ENCODE assay signal across 13 cellular contexts in the genomic region with DNA sequence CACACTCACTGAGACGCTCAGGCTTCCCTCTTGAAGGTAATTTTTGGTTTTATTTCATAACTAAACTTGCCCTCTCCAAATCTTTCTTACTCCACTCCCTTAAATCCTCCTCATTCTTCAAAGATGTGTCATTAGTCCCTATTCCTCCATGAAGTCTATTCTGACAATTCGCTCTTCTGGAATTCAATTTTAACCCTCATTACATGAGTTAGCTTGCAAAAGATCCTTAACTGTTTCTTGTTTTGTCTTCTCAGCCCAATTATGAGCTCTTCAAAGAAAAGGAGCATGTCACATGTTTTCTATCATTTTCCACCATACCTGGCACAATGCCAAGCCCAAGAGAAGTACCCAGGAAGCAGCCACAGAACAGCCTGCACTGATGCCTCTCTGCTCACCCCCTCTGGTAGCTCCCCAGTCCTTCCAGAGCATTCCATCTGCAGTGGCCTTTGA. TPM values are rescaled to one million over a fixed set of nuclear protein-coding genes. Genes with fewer than 3 reads are reported as not detected.
DNase-seq lines count a peak whose midpoint lies in the region; ATAC-seq and TF ChIP-seq lines count a peak whose summit lies in the region.
"Had no signal": no experiment of that assay in that cellular context is flagged by ENCODE, and none has a peak within 500 bp of the region (broad histone marks: within the 10 kb centered on the region; RNA-seq: fewer than 3 reads in every experiment).

No MANE protein-coding gene starts in this region.

- H4K20me1 ChIP-seq in fibroblast of lung (ENCODE audit: control insufficient read depth, extremely low read depth, insufficient read depth, low read length) = no peaks in the 10 kb centered on the region

- H3K36me3 ChIP-seq in A673 (ENCODE audit: insufficient read depth, low read length, poor library complexity, severe bottlenecking) (no peaks in the 10 kb centered on the region), fibroblast of lung (ENCODE audit: control insufficient read depth, insufficient read depth, low read length) (no peaks in the 10 kb centered on the region), heart right ventricle (no peaks in the 10 kb centered on the region)

- intact Hi-C loops in A673 (cut with micrococcal nuclease; ENCODE audit: unreplicated experiment) (no loop called here), heart right ventricle (cut with DNase I) (no loop called here)

- H3K4me2 ChIP-seq in fibroblast of lung (ENCODE audit: extremely low read depth, insufficient read depth, low read length) = peak overlapping the region; percentile 42

- no peak overlapping the region for H3K9ac ChIP-seq in fibroblast of lung (ENCODE audit: insufficient read depth, low read length)

- no peaks in the 10 kb centered on the region for H3K79me2 ChIP-seq in fibroblast of lung (ENCODE audit: control insufficient read depth, insufficient read depth, low read length)

- H3K27ac ChIP-seq in A673 (ENCODE audit: low read depth, low read length, poor library complexity, severe bottlenecking) (no peak overlapping the region), fibroblast of lung (ENCODE audit: insufficient read depth, low read length) (no peak overlapping the region), heart right ventricle (no peak overlapping the region)
- H3K27ac ChIP-seq: dorsolateral prefrontal cortex had no signal

- H3K4me1 ChIP-seq in A673 (ENCODE audit: insufficient read depth, low read length, poor library complexity, severe bottlenecking) (no peaks in the 10 kb centered on the region), fibroblast of lung (ENCODE audit: control insufficient read depth, extremely low read depth, insufficient read depth, low read length) (no peaks in the 10 kb centered on the region), heart right ventricle (peaks cover 4 to 69% (median 34%) of the 10 kb centered on the region in 9 donors)

- CTCF ChIA-PET in A673 (lab: Charles Lee) = no interaction called here

- TF ChIP-seq CTCF in A673 (conservative IDR thresholded peaks at IDR 0.05; ENCODE audit: low read depth, low read length) (no peak), fibroblast of lung (conservative IDR thresholded peaks at IDR 0.05 in 1 of 2, IDR thresholded peaks at IDR 0.05 in 1 of 2; ENCODE audit: low read depth in 1 of 2, low read length in 2 of 2) (no peak), heart right ventricle (IDR thresholded peaks at IDR 0.05) (no peak)

- peak; percentile 20 for DNase-seq in A673 (ENCODE audit: low spot score)
- peak; percentile 24 for DNase-seq in GM04503 (ENCODE audit: low read depth)
- peak; percentile 62 for DNase-seq in NCI-H69 (lab: John Stamatoyannopoulos, UW)
- DNase-seq in fibroblast of lung (ENCODE audit: low read depth in 2 of 2) = peak; percentile 37 to 50
- DNase-seq in CD1c-positive myeloid dendritic cell (ENCODE audit: extremely low spot score) = no peak
- no peak for DNase-seq in heart right ventricle
- no peak for DNase-seq in ureter (ENCODE audit: low spot score)
- DNase-seq: CD4-positive, alpha-beta T cell; dorsolateral prefrontal cortex; hypothalamus; NCI-H82; T-helper 1 cell had no signal

- ATAC-seq in heart right ventricle = no peak
- no peak for ATAC-seq in HG02571 (IDR thresholded peaks at IDR 0.05; ENCODE audit: unreplicated experiment)

- H3K27me3 ChIP-seq in A673 (replicated peaks; ENCODE audit: insufficient read depth, low read depth, low read length, poor library complexity) (peaks cover 2% of the 10 kb centered on the region), fibroblast of lung (ENCODE audit: control insufficient read depth, insufficient read depth, low read length) (no peaks in the 10 kb centered on the region), heart right ventricle (no peaks in the 10 kb centered on the region)
- H3K27me3 ChIP-seq: dorsolateral prefrontal cortex had no signal

- POLR2A ChIA-PET in A673 (lab: Charles Lee; ENCODE audit: low non-redundant PET) = no interaction called here

- BruUV-seq in A673 (replicated peaks; lab: Mats Ljungman, UMichigan) = no TSS peak

- 85 to 94% methylated on average over 2 of the region's 2 CpGs for WGBS in heart right ventricle, 2 donors

- no peak overlapping the region for H3K4me3 ChIP-seq in A673 (ENCODE audit: low read depth, low read length, poor library complexity, severe bottlenecking)
- no peak overlapping the region for H3K4me3 ChIP-seq in fibroblast of lung (replicated peaks in 1 of 4; ENCODE audit: control extremely low read depth in 1 of 4, insufficient read depth in 1 of 4, low read depth in 3 of 4, low read length in 4 of 4)
- no peak overlapping the region for H3K4me3 ChIP-seq in heart right ventricle
- H3K4me3 ChIP-seq: dorsolateral prefrontal cortex had no signal

- no peak overlapping the region for H2AFZ ChIP-seq in fibroblast of lung (ENCODE audit: low read length)

- H3K9me3 ChIP-seq in A673 (ENCODE audit: low read depth, low read length, poor library complexity, severe bottlenecking) = no peaks in the 10 kb centered on the region
- H3K9me3 ChIP-seq in fibroblast of lung (ENCODE audit: control insufficient read depth, insufficient read depth, low read depth, low read length) = no peaks in the 10 kb centered on the region
- H3K9me3 ChIP-seq in heart right ventricle = no peaks in the 10 kb centered on the region

RNA-seq across cellular contexts. Expression of gene GALNT18, which starts 13.0 kb away (rescaled TPM):
- total RNA-seq in A673 (2021) (0.37 and 0.44 TPM in 2 replicates), fibroblast of lung (9.5 and 19.3 TPM in 2 replicates), heart right ventricle (10 to 100 TPM in 9 of 10 donors, 1 to 10 TPM in 1; 9.8 to 29.0 (median 15.6) TPM), ureter (13.3 TPM)
- polyA plus RNA-seq in fibroblast of lung (0.50 and 4.0 TPM in 2 replicates), heart right ventricle (10 to 100 TPM in 1 of 2 donors, 1 to 10 TPM in 1; 7.0 to 28.8 TPM)
- 0.35 and 4.8 TPM in 2 replicates for polyA plus RNA-seq in fibroblast of lung (2012)
- 0.27 and 8.2 TPM in 2 replicates for polyA minus RNA-seq in fibroblast of lung (ENCODE audit: low replicate concordance)

Comparison
In these comparisons a context has a peak if more than half of its experiments do, and no peak if none do; other contexts are left out.
1. DNase-seq: peak in A673 (single experiment), GM04503 (single experiment), NCI-H69 (single experiment) and fibroblast of lung (2 of 2); none in CD1c-positive myeloid dendritic cell (single experiment), heart right ventricle (0 of 2) and ureter (single experiment).